In the genomic region with DNA sequence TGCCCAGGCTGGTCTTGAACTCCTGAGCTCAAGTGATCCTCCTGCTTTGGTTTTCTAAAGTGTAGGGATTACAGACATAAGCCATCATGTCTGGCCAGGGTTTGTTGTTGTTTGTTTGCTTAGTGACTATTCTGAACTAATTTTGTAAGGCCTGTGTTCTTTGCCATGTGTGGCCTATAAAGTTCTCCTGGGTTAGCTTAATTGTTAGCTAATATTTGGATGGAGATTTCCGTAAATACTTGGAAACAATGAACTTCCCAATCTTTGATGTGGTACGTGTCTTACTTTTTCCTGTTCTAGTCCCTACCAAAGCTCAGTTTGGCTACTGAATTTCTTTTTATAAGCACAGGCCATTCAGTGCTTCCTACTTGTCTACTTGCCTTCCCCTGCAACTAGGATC, we compare ENCODE assay signal across 18 cellular contexts. TPM values are rescaled to one million over a fixed set of nuclear protein-coding genes. Genes with fewer than 3 reads are reported as not detected.
DNase-seq lines count a peak whose midpoint lies in the region; ATAC-seq and TF ChIP-seq lines count a peak whose summit lies in the region.
"Had no signal": no experiment of that assay in that cellular context is flagged by ENCODE, and none has a peak within 500 bp of the region (broad histone marks: within the 10 kb centered on the region; RNA-seq: fewer than 3 reads in every experiment).

No MANE protein-coding gene starts in this region.

- H3K27ac ChIP-seq in 22Rv1: peak overlapping the region; percentile 25; the same call in 1 of the 2 replicates
- H3K27ac ChIP-seq: A549 had no signal

- H3K9me3 Mint-ChIP-seq in naive B cell: no peaks in the 10 kb centered on the region
- no peaks in the 10 kb centered on the region for H3K9me3 Mint-ChIP-seq in naive thymus-derived CD8-positive, alpha-beta T cell
- H3K9me3 Mint-ChIP-seq: CD14-positive monocyte; CD8-positive, alpha-beta T cell had no signal

- POLR2A ChIA-PET in naive thymus-derived CD8-positive, alpha-beta T cell (lab: Charles Lee): interaction anchor here (0.6 to 1.1 kb wide), 5 partner anchors 24 to 547 kb away, joined by 3 to 6 read pairs (median 4); no protein-coding TSS in a partner anchor

- H3K4me3 ChIP-seq in LNCaP clone FGC (ENCODE audit: low read depth, low read length): no peak overlapping the region
- H3K4me3 ChIP-seq: A549, HAP-1 had no signal

- peaks cover 18 to 52% (median 36%) of the 10 kb centered on the region in 3 donors for H3K4me1 Mint-ChIP-seq in naive B cell
- peaks cover 3 to 6% (median 6%) of the 10 kb centered on the region in 4 donors for H3K4me1 Mint-ChIP-seq in naive thymus-derived CD8-positive, alpha-beta T cell

- ATAC-seq in naive B cell (ENCODE audit: low read depth in 2 of 2) (no peak), GM21576 (IDR thresholded peaks at IDR 0.05; ENCODE audit: unreplicated experiment) (no peak)
- ATAC-seq in naive thymus-derived CD8-positive, alpha-beta T cell: no peak
- ATAC-seq: A549; CD8-positive, alpha-beta T cell had no signal

- H3K36me3 Mint-ChIP-seq in naive B cell: peaks cover 0 to 4% of the 10 kb centered on the region in 2 donors
- H3K36me3 Mint-ChIP-seq in naive thymus-derived CD8-positive, alpha-beta T cell: peaks cover 0 to 46% (median 15%) of the 10 kb centered on the region in 3 donors

- H3K4me3 Mint-ChIP-seq in naive B cell: no peak overlapping the region
- no peak overlapping the region for H3K4me3 Mint-ChIP-seq in naive thymus-derived CD8-positive, alpha-beta T cell
- H3K4me3 Mint-ChIP-seq: CD14-positive monocyte; CD8-positive, alpha-beta T cell had no signal

- no peaks in the 10 kb centered on the region for H3K27me3 Mint-ChIP-seq in naive B cell
- H3K27me3 Mint-ChIP-seq in naive thymus-derived CD8-positive, alpha-beta T cell: no peaks in the 10 kb centered on the region

- peak overlapping the region in 4 of 6 donors; percentile 10 to 93 (median 50) for H3K27ac Mint-ChIP-seq in naive B cell
- H3K27ac Mint-ChIP-seq in naive thymus-derived CD8-positive, alpha-beta T cell: peak overlapping the region in 1 of 10 donors; percentile 35
- H3K27ac Mint-ChIP-seq: CD8-positive, alpha-beta T cell had no signal

- DNase-seq in LNCaP clone FGC (ENCODE audit: low read depth) (peak; percentile 37), dermis blood vessel endothelial cell (peak; percentile 16), naive B cell (no peak), kidney tubule cell (ENCODE audit: low spot score) (no peak)
- DNase-seq in naive thymus-derived CD8-positive, alpha-beta T cell: no peak
- DNase-seq: Caco-2; CD8-positive, alpha-beta T cell; DND-41; GDM1 had no signal

- TF ChIP-seq CTCF in 22Rv1 (IDR thresholded peaks at IDR 0.05): no peak
- TF ChIP-seq CTCF in LNCaP clone FGC (IDR thresholded peaks at IDR 0.05; ENCODE audit: control insufficient read depth, extremely low read depth, insufficient read depth): no peak

RNA-seq across cellular contexts. Expression of a gene that starts 24.9 kb away (rescaled TPM):
- total RNA-seq in dermis blood vessel endothelial cell: 26.4 and 34.9 TPM in 2 replicates
- polyA plus RNA-seq in naive B cell (ENCODE audit: low read depth in 6 of 6): 10 to 100 TPM; 36.8 to 51.8 (median 49.9) TPM
- total RNA-seq in naive thymus-derived CD8-positive, alpha-beta T cell: 10 to 100 TPM; 18.2 to 21.1 TPM
- polyA plus RNA-seq in naive thymus-derived CD8-positive, alpha-beta T cell: 10 to 100 TPM in 2 of 3 donors, 1 to 10 TPM in 1; 6.4 to 13.1 (median 10.5) TPM

RNA-seq across cellular contexts. Expression of a gene that starts 25.0 kb away (rescaled TPM):
- 15.1 and 19.5 TPM in 2 replicates for total RNA-seq in dermis blood vessel endothelial cell
- 10 to 100 TPM; 39.8 to 71.5 (median 48.8) TPM for polyA plus RNA-seq in naive B cell (ENCODE audit: low read depth in 6 of 6)
- total RNA-seq in naive thymus-derived CD8-positive, alpha-beta T cell: 10 to 100 TPM; 25.0 to 26.2 TPM
- polyA plus RNA-seq in naive thymus-derived CD8-positive, alpha-beta T cell: 10 to 100 TPM; 49.7 to 60.6 (median 53.9) TPM

RNA-seq across cellular contexts. Expression of a gene that starts 32.3 kb away (rescaled TPM):
- total RNA-seq in dermis blood vessel endothelial cell: not detected in 2 replicates
- under 1 TPM in 1 of 6 donors, not detected in 5; 0.45 TPM for polyA plus RNA-seq in naive B cell (ENCODE audit: low read depth in 6 of 6)
- not detected for total RNA-seq in naive thymus-derived CD8-positive, alpha-beta T cell
- not detected for polyA plus RNA-seq in naive thymus-derived CD8-positive, alpha-beta T cell
- total RNA-seq: Caco-2; CD8-positive, alpha-beta T cell; H1; HT1080 had no signal
- polyA plus RNA-seq: A549, AG04450, BJ, CD14-positive monocyte, H1 had no signal

RNA-seq across cellular contexts. Expression of a gene that starts 37.2 kb away (rescaled TPM):
- total RNA-seq in dermis blood vessel endothelial cell: 14.1 and 31.6 TPM in 2 replicates
- 100 to 1,000 TPM in 2 of 6 donors, 10 to 100 TPM in 4; 74.8 to 147 (median 96.7) TPM for polyA plus RNA-seq in naive B cell (ENCODE audit: low read depth in 6 of 6)
- 100 to 1,000 TPM; 156 to 162 TPM for total RNA-seq in naive thymus-derived CD8-positive, alpha-beta T cell
- 100 to 1,000 TPM in 1 of 3 donors, 10 to 100 TPM in 2; 85.2 to 102 (median 86.6) TPM for polyA plus RNA-seq in naive thymus-derived CD8-positive, alpha-beta T cell

RNA-seq across cellular contexts. Expression of a gene that starts 48.7 kb away (rescaled TPM):
- 2.9 and 3.7 TPM in 2 replicates for total RNA-seq in dermis blood vessel endothelial cell
- 100 to 1,000 TPM in 1 of 6 donors, 10 to 100 TPM in 5; 57.3 to 125 (median 75.1) TPM for polyA plus RNA-seq in naive B cell (ENCODE audit: low read depth in 6 of 6)
- 100 to 1,000 TPM; 151 to 157 TPM for total RNA-seq in naive thymus-derived CD8-positive, alpha-beta T cell
- polyA plus RNA-seq in naive thymus-derived CD8-positive, alpha-beta T cell: 10 to 100 TPM; 29.0 to 47.9 (median 40.4) TPM
- total RNA-seq: Caco-2, H1, HT1080 had no signal
- polyA plus RNA-seq: A549, AG04450, H1 had no signal

Comparison
In these comparisons a context has a peak if more than half of its experiments do, and no peak if none do; other contexts are left out.
1. DNase-seq: peak in LNCaP clone FGC (single experiment) and dermis blood vessel endothelial cell (single experiment); none in naive B cell (single experiment), kidney tubule cell (single experiment) and naive thymus-derived CD8-positive, alpha-beta T cell (0 of 10).